1 cellular context compared by ENCODE assay signal in the genomic region with DNA sequence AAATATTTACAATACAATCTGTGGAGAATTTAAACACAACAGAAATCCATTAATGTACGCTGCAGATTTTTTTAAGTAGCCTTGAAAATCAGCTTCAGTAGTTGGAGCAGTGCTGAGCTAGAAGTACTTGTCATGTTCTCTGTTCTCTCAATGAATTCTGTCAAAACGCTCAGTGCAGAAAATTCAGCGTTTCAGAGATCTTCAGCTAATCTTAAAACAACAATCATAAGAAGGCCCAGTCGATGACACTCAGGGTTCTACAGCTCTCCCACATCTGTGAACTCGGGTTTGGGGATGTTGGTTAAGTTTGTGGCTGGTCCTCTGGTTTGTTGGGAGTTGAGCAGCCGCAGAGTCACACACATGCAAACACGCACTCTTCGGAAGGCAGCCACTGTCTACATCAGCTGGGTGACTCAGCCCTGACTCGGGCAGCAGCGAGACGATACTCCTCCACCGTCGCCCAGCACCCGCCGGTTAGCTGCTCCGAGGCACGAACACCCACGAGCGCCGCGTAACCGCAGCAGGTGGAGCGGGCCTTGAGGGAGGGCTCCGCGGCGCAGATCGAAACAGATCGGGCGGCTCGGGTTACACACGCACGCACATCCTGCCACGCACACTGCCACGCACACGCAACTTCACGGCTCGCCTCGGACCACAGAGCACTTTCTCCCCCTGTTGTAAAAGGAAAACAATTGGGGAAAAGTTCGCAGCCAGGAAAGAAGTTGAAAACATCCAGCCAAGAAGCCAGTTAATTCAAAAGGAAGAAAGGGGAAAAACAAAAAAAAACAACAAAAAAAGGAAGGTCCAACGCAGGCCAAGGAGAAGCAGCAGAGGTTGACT.
TF ChIP-seq lines count a peak whose summit lies in the region.

No MANE protein-coding gene starts in this region.

TF ChIP-seq in K562, 482 proteins besides CTCF, POLR2A, EP300 and RAD21 (continued from another document and continues in another):
- TF ChIP-seq, protein P1, sequence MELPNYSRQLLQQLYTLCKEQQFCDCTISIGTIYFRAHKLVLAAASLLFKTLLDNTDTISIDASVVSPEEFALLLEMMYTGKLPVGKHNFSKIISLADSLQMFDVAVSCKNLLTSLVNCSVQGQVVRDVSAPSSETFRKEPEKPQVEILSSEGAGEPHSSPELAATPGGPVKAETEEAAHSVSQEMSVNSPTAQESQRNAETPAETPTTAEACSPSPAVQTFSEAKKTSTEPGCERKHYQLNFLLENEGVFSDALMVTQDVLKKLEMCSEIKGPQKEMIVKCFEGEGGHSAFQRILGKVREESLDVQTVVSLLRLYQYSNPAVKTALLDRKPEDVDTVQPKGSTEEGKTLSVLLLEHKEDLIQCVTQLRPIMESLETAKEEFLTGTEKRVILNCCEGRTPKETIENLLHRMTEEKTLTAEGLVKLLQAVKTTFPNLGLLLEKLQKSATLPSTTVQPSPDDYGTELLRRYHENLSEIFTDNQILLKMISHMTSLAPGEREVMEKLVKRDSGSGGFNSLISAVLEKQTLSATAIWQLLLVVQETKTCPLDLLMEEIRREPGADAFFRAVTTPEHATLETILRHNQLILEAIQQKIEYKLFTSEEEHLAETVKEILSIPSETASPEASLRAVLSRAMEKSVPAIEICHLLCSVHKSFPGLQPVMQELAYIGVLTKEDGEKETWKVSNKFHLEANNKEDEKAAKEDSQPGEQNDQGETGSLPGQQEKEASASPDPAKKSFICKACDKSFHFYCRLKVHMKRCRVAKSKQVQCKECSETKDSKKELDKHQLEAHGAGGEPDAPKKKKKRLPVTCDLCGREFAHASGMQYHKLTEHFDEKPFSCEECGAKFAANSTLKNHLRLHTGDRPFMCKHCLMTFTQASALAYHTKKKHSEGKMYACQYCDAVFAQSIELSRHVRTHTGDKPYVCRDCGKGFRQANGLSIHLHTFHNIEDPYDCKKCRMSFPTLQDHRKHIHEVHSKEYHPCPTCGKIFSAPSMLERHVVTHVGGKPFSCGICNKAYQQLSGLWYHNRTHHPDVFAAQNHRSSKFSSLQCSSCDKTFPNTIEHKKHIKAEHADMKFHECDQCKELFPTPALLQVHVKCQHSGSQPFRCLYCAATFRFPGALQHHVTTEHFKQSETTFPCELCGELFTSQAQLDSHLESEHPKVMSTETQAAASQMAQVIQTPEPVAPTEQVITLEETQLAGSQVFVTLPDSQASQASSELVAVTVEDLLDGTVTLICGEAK (IDR thresholded peaks at IDR 0.05): peak; percentile 55
- TF ChIP-seq, protein P1 (CRISPR knock-in tag; IDR thresholded peaks at IDR 0.05): no peak; the same call in 1 of the 2 replicates
- TF ChIP-seq, protein P2, sequence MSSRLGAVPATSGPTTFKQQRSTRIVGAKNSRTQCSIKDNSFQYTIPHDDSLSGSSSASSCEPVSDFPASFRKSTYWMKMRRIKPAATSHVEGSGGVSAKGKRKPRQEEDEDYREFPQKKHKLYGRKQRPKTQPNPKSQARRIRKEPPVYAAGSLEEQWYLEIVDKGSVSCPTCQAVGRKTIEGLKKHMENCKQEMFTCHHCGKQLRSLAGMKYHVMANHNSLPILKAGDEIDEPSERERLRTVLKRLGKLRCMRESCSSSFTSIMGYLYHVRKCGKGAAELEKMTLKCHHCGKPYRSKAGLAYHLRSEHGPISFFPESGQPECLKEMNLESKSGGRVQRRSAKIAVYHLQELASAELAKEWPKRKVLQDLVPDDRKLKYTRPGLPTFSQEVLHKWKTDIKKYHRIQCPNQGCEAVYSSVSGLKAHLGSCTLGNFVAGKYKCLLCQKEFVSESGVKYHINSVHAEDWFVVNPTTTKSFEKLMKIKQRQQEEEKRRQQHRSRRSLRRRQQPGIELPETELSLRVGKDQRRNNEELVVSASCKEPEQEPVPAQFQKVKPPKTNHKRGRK (tag; IDR thresholded peaks at IDR 0.05): peak; percentile 77
- peak; percentile 58; the same call in 1 of the 2 replicates for TF ChIP-seq MIER1 (IDR thresholded peaks at IDR 0.05; ENCODE audit: low read depth)
- TF ChIP-seq, protein P3, sequence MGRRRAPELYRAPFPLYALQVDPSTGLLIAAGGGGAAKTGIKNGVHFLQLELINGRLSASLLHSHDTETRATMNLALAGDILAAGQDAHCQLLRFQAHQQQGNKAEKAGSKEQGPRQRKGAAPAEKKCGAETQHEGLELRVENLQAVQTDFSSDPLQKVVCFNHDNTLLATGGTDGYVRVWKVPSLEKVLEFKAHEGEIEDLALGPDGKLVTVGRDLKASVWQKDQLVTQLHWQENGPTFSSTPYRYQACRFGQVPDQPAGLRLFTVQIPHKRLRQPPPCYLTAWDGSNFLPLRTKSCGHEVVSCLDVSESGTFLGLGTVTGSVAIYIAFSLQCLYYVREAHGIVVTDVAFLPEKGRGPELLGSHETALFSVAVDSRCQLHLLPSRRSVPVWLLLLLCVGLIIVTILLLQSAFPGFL (CRISPR knock-in tag; IDR thresholded peaks at IDR 0.05): no peak
- TF ChIP-seq, protein P4, sequence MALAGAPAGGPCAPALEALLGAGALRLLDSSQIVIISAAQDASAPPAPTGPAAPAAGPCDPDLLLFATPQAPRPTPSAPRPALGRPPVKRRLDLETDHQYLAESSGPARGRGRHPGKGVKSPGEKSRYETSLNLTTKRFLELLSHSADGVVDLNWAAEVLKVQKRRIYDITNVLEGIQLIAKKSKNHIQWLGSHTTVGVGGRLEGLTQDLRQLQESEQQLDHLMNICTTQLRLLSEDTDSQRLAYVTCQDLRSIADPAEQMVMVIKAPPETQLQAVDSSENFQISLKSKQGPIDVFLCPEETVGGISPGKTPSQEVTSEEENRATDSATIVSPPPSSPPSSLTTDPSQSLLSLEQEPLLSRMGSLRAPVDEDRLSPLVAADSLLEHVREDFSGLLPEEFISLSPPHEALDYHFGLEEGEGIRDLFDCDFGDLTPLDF (CRISPR knock-in tag; IDR thresholded peaks at IDR 0.05): peak; percentile 55; the same call in 1 of the 2 replicates
- TF ChIP-seq FIP1L1 (IDR thresholded peaks at IDR 0.05; ENCODE audit: low read depth, low read length, poor library complexity, severe bottlenecking): peak; percentile 32
- 0 out of 4 replicates have a peak, but pooled peaks of 1 of the 2 experiments have one; percentile 22 for TF ChIP-seq NONO (IDR thresholded peaks at IDR 0.05; ENCODE audit: low read depth in 2 of 2, low read length in 1 of 2)
- TF ChIP-seq, protein P5, sequence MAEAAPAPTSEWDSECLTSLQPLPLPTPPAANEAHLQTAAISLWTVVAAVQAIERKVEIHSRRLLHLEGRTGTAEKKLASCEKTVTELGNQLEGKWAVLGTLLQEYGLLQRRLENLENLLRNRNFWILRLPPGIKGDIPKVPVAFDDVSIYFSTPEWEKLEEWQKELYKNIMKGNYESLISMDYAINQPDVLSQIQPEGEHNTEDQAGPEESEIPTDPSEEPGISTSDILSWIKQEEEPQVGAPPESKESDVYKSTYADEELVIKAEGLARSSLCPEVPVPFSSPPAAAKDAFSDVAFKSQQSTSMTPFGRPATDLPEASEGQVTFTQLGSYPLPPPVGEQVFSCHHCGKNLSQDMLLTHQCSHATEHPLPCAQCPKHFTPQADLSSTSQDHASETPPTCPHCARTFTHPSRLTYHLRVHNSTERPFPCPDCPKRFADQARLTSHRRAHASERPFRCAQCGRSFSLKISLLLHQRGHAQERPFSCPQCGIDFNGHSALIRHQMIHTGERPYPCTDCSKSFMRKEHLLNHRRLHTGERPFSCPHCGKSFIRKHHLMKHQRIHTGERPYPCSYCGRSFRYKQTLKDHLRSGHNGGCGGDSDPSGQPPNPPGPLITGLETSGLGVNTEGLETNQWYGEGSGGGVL (CRISPR knock-in tag; IDR thresholded peaks at IDR 0.05): 0 out of 2 replicates have a peak, but pooled peaks have one; percentile 20
- no peak for TF ChIP-seq GATAD2B (IDR thresholded peaks at IDR 0.05; ENCODE audit: borderline replicate concordance)
- TF ChIP-seq, protein P6, sequence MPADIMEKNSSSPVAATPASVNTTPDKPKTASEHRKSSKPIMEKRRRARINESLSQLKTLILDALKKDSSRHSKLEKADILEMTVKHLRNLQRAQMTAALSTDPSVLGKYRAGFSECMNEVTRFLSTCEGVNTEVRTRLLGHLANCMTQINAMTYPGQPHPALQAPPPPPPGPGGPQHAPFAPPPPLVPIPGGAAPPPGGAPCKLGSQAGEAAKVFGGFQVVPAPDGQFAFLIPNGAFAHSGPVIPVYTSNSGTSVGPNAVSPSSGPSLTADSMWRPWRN (IDR thresholded peaks at IDR 0.05; ENCODE audit: low read depth): peak; percentile 83
- TF ChIP-seq, protein P7, sequence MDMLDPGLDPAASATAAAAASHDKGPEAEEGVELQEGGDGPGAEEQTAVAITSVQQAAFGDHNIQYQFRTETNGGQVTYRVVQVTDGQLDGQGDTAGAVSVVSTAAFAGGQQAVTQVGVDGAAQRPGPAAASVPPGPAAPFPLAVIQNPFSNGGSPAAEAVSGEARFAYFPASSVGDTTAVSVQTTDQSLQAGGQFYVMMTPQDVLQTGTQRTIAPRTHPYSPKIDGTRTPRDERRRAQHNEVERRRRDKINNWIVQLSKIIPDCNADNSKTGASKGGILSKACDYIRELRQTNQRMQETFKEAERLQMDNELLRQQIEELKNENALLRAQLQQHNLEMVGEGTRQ (CRISPR knock-in tag; IDR thresholded peaks at IDR 0.05): no peak
- peak; percentile 57; the same call in 1 of the 2 replicates for TF ChIP-seq GABPB1 (CRISPR knock-in tag; IDR thresholded peaks at IDR 0.05)
- TF ChIP-seq, protein P8, sequence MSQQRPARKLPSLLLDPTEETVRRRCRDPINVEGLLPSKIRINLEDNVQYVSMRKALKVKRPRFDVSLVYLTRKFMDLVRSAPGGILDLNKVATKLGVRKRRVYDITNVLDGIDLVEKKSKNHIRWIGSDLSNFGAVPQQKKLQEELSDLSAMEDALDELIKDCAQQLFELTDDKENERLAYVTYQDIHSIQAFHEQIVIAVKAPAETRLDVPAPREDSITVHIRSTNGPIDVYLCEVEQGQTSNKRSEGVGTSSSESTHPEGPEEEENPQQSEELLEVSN (IDR thresholded peaks at IDR 0.05; ENCODE audit: borderline replicate concordance in 1 of 2, extremely low read depth in 1 of 2, insufficient read depth in 1 of 2, insufficient read length in 1 of 2, low read depth in 1 of 2, low read length in 1 of 2, poor library complexity in 1 of 2, severe bottlenecking in 1 of 2): peak; percentile 59 to 89
- TF ChIP-seq, protein P9, sequence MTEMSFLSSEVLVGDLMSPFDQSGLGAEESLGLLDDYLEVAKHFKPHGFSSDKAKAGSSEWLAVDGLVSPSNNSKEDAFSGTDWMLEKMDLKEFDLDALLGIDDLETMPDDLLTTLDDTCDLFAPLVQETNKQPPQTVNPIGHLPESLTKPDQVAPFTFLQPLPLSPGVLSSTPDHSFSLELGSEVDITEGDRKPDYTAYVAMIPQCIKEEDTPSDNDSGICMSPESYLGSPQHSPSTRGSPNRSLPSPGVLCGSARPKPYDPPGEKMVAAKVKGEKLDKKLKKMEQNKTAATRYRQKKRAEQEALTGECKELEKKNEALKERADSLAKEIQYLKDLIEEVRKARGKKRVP (CRISPR knock-in tag; IDR thresholded peaks at IDR 0.05): peak; percentile 34; the same call in 1 of the 2 replicates
- TF ChIP-seq, protein P10, sequence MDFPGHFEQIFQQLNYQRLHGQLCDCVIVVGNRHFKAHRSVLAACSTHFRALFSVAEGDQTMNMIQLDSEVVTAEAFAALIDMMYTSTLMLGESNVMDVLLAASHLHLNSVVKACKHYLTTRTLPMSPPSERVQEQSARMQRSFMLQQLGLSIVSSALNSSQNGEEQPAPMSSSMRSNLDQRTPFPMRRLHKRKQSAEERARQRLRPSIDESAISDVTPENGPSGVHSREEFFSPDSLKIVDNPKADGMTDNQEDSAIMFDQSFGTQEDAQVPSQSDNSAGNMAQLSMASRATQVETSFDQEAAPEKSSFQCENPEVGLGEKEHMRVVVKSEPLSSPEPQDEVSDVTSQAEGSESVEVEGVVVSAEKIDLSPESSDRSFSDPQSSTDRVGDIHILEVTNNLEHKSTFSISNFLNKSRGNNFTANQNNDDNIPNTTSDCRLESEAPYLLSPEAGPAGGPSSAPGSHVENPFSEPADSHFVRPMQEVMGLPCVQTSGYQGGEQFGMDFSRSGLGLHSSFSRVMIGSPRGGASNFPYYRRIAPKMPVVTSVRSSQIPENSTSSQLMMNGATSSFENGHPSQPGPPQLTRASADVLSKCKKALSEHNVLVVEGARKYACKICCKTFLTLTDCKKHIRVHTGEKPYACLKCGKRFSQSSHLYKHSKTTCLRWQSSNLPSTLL (IDR thresholded peaks at IDR 0.05): 0 out of 2 replicates have a peak, but pooled peaks have one; percentile 17
- TF ChIP-seq NUFIP1 (IDR thresholded peaks at IDR 0.05; ENCODE audit: partially characterized antibody): no peak
- no peak for TF ChIP-seq PML (IDR thresholded peaks at IDR 0.05; ENCODE audit: low read length)
